ENCODE assay signal across 8 cellular contexts in the genomic region with DNA sequence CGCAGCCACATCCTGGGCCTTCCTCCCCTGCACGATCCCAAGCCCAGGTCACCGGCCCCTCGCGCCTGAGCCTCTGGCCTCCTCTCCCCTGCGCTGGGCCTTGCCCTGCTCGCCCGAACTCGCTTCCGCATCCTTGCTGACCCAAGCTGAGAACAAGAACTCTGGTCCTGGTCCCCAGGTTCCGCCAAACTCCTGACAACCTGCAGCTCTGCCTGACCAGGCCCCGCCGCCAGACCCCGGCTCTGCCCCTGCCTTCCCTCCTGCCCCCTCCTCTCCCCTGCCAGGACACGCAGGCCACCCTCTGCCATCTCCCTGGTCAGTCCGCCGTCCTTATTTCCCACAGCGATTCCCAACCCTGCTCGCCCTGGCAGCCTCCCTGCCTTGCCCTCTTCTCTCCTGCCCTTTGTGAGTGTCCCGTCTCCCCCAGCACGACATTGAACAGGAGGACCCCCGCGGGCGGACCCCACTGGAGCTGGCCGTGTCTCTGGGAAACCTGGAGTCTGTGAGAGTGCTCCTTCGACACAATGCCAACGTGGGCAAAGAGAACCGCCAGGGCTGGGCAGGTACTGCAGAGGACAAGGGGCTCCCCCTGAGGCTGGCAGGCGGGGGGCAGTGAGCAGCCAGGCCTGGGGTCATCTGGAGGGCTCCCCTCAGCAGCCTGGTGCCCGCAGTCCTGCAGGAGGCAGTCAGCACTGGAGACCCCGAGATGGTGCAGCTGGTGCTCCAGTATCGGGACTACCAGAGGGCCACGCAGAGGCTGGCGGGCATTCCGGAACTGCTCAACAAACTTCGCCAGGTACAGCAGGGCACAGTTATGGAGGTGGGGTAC. TPM values are rescaled to one million over a fixed set of nuclear protein-coding genes. Genes with fewer than 3 reads are reported as not detected.
DNase-seq lines count a peak whose midpoint lies in the region; TF ChIP-seq lines count a peak whose summit lies in the region.

No MANE protein-coding gene starts in this region.

- H3K4me1 ChIP-seq in SK-N-SH (ENCODE audit: control insufficient read depth in 1 of 2, insufficient read depth in 2 of 2, low read depth in 1 of 2, low read length in 1 of 2) (peaks cover 12 to 30% of the 10 kb centered on the region in 2 experiments; a peak in 3 of 4 replicates), osteoblast (ENCODE audit: insufficient read depth, low read length) (peaks cover 34% of the 10 kb centered on the region)

- H3K9me3 ChIP-seq in SK-N-SH (no peaks in the 10 kb centered on the region), osteoblast (ENCODE audit: low read depth, low read length) (no peaks in the 10 kb centered on the region)

- CTCF ChIA-PET in SK-N-SH (lab: Yijun Ruan, JAX): interaction anchor here (0.7 to 4.4 kb wide), 13 partner anchors 9 to 90 kb away, joined by 3 to 37 read pairs (median 6); partner anchors contain the start of gene SSH3

- peak overlapping the region; percentile 86 for H3K9ac ChIP-seq in SK-N-SH

- H3K4me3 ChIP-seq in H7 (ENCODE audit: insufficient read depth, low read depth, low read length): peak overlapping the region; percentile 69
- H3K4me3 ChIP-seq in SK-N-SH (ENCODE audit: low read depth in 2 of 2, low read length in 1 of 2): peak overlapping the region; percentile 65 to 86
- H3K4me3 ChIP-seq in osteoblast (ENCODE audit: insufficient read depth, low read length): peak overlapping the region; percentile 92

- H3K4me2 ChIP-seq in SK-N-SH: peak overlapping the region; percentile 99
- peak overlapping the region; percentile 88 for H3K4me2 ChIP-seq in osteoblast (ENCODE audit: insufficient read depth, low read length)

- POLR2A ChIA-PET in SK-N-SH (lab: Yijun Ruan, JAX): interaction anchor here (0.5 to 1.5 kb wide), 3 partner anchors 12 to 23 kb away, joined by 3 to 5 read pairs (median 3); partner anchors contain the start of gene SSH3

- no peak for TF ChIP-seq RAD21 in SK-N-SH (IDR thresholded peaks at IDR 0.05; ENCODE audit: low read length)

- no peaks in the 10 kb centered on the region for H3K9me2 ChIP-seq in SK-N-SH

- H3K27me3 ChIP-seq in H7 (ENCODE audit: control insufficient read depth, insufficient read depth, low read length) (no peaks in the 10 kb centered on the region), SK-N-SH (ENCODE audit: insufficient read depth) (no peaks in the 10 kb centered on the region), osteoblast (ENCODE audit: insufficient read depth, low read length) (no peaks in the 10 kb centered on the region)

- no peak for DNase-seq in H7
- DNase-seq in SK-N-SH: peak; percentile 68
- DNase-seq in fibroblast of peridontal ligament (ENCODE audit: extremely low read depth): peak; percentile 14
- peak; percentile 88 for DNase-seq in osteoblast (ENCODE audit: insufficient read length, low spot score, missing footprints)
- DNase-seq in ACHN: no peak
- no peak for DNase-seq in AG08395 (ENCODE audit: low spot score)
- no peak for DNase-seq in NCI-H345 treated with DMSO at 0.1 percent for 48 hours (lab: John Stamatoyannopoulos, UW; ENCODE audit: unreplicated experiment)
- no peak for DNase-seq in KG1 (lab: John Stamatoyannopoulos, UW)

- peaks cover 18% of the 10 kb centered on the region for H3F3A ChIP-seq in SK-N-SH (replicated peaks; ENCODE audit: insufficient read depth)

- WGBS in SK-N-SH (ENCODE audit: low lambda C conversion rate): 8% methylated on average over 17 of the region's 36 CpGs

- H3K27ac ChIP-seq in SK-N-SH (ENCODE audit: low read depth in 2 of 2, low read length in 1 of 2): peak overlapping the region; percentile 55 to 98
- peak overlapping the region; percentile 29 for H3K27ac ChIP-seq in osteoblast (ENCODE audit: low read depth, low read length)

- TF ChIP-seq CTCF in SK-N-SH (IDR thresholded peaks at IDR 0.05) (no peak), osteoblast (IDR thresholded peaks at IDR 0.05; ENCODE audit: extremely low read depth, low read depth, low read length) (no peak)

- TF ChIP-seq EP300 in SK-N-SH (IDR thresholded peaks at IDR 0.05; ENCODE audit: borderline replicate concordance in 1 of 2, low read depth in 1 of 2, low read length in 1 of 2): no peak

- H3K79me2 ChIP-seq in SK-N-SH (ENCODE audit: insufficient read depth): peaks cover 54% of the 10 kb centered on the region
- H3K79me2 ChIP-seq in osteoblast (ENCODE audit: insufficient read depth, low read length): peaks cover 44% of the 10 kb centered on the region

- H4K20me1 ChIP-seq in SK-N-SH (ENCODE audit: insufficient read depth) (no peaks in the 10 kb centered on the region), osteoblast (ENCODE audit: insufficient read depth, low read length) (peaks cover 23% of the 10 kb centered on the region)

- in situ Hi-C loops in ACHN (cut with HindIII; ENCODE audit: low pct_ligation_motif_present, low pct_unique_long_range_greater_than_20kb, low sequenced_read_pairs): no loop called here

- peaks cover 2% of the 10 kb centered on the region for H3K36me3 ChIP-seq in H7 (replicated peaks; ENCODE audit: control insufficient read depth, insufficient read depth, low read length)
- H3K36me3 ChIP-seq in SK-N-SH (replicated peaks in 1 of 2; ENCODE audit: control insufficient read depth in 1 of 2, insufficient read depth in 2 of 2, low read length in 1 of 2): peaks cover 22 to 35% of the 10 kb centered on the region in 2 experiments
- peaks cover 58% of the 10 kb centered on the region for H3K36me3 ChIP-seq in osteoblast (ENCODE audit: insufficient read depth, low read length)

- no peak overlapping the region for H2AFZ ChIP-seq in SK-N-SH (ENCODE audit: low read depth)
- no peak overlapping the region for H2AFZ ChIP-seq in osteoblast (ENCODE audit: low read length)

TF ChIP-seq in SK-N-SH, 30 proteins besides CTCF, POLR2A, EP300 and RAD21:
- TF ChIP-seq, protein P1, sequence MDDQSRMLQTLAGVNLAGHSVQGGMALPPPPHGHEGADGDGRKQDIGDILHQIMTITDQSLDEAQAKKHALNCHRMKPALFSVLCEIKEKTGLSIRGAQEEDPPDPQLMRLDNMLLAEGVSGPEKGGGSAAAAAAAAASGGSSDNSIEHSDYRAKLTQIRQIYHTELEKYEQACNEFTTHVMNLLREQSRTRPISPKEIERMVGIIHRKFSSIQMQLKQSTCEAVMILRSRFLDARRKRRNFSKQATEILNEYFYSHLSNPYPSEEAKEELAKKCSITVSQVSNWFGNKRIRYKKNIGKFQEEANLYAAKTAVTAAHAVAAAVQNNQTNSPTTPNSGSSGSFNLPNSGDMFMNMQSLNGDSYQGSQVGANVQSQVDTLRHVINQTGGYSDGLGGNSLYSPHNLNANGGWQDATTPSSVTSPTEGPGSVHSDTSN (IDR thresholded peaks at IDR 0.05): no peak
- TF ChIP-seq TAF1 (IDR thresholded peaks at IDR 0.05; ENCODE audit: borderline replicate concordance, low read depth, low read length) (no peak), POLR2AphosphoS5 (IDR thresholded peaks at IDR 0.05; ENCODE audit: low read depth, low read length) (no peak), FOSL2 (IDR thresholded peaks at IDR 0.05; ENCODE audit: borderline replicate concordance, low read depth) (no peak), RFX5 (IDR thresholded peaks at IDR 0.05; ENCODE audit: low read length) (no peak), GATA2 (CRISPR knock-in tag; IDR thresholded peaks at IDR 0.05) (no peak), SIN3A (IDR thresholded peaks at IDR 0.05; ENCODE audit: borderline replicate concordance, low read depth, low read length) (no peak), TEAD4 (IDR thresholded peaks at IDR 0.05; ENCODE audit: borderline replicate concordance, insufficient read depth) (no peak)

RNA-seq across cellular contexts. Expression of gene ANKRD13D, which starts 0.8 kb away (rescaled TPM):
- total RNA-seq in H7 (2014; rRNA removed; shearing (Covaris generic)): 29.1 and 32.2 TPM in 2 replicates
- 50.2 and 51.4 TPM in 2 replicates for polyA plus RNA-seq in SK-N-SH (2012; rRNA removed)
- polyA plus RNA-seq in SK-N-SH (2012; cell fraction: cytosol; rRNA removed): 17.8 and 26.1 TPM in 2 replicates
- 163 and 206 TPM in 2 replicates for polyA plus RNA-seq in SK-N-SH (2012; cell fraction: nucleus; rRNA removed)
- 33.0 and 34.4 TPM in 2 replicates for total RNA-seq in osteoblast

RNA-seq across cellular contexts. Expression of gene SSH3, which starts 13.5 kb away (rescaled TPM):
- 23.6 and 30.2 TPM in 2 replicates for total RNA-seq in H7 (2014; rRNA removed; shearing (Covaris generic))
- polyA plus RNA-seq in SK-N-SH (2012; rRNA removed): 13.5 and 17.1 TPM in 2 replicates
- polyA plus RNA-seq in SK-N-SH (2012; cell fraction: cytosol; rRNA removed): 4.0 and 7.0 TPM in 2 replicates
- polyA plus RNA-seq in SK-N-SH (2012; cell fraction: nucleus; rRNA removed): 73.4 and 77.8 TPM in 2 replicates
- total RNA-seq in osteoblast: 13.3 and 25.0 TPM in 2 replicates

RNA-seq across cellular contexts. Expression of gene GRK2, which starts 23.6 kb away (rescaled TPM):
- 73.8 and 82.1 TPM in 2 replicates for total RNA-seq in H7 (2014; rRNA removed; shearing (Covaris generic))
- polyA plus RNA-seq in SK-N-SH (2012; rRNA removed): 44.6 and 48.5 TPM in 2 replicates
- 19.5 and 33.5 TPM in 2 replicates for polyA plus RNA-seq in SK-N-SH (2012; cell fraction: cytosol; rRNA removed)
- 106 and 118 TPM in 2 replicates for polyA plus RNA-seq in SK-N-SH (2012; cell fraction: nucleus; rRNA removed)
- total RNA-seq in osteoblast: 21.4 and 23.6 TPM in 2 replicates

Comparison
In these comparisons a context has a peak if more than half of its experiments do, and no peak if none do; other contexts are left out.
1. DNase-seq: peak in SK-N-SH (single experiment), fibroblast of peridontal ligament (single experiment) and osteoblast (single experiment); none in H7 (single experiment), ACHN (single experiment), AG08395 (single experiment), NCI-H345 treated with DMSO at 0.1 percent for 48 hours (single experiment) and KG1 (single experiment).
2. Peak in every context shown above with its lines, with median percentiles within 50 percentile points of each other: H3K4me3 ChIP-seq.